ENCODE assay signal across 11 cellular contexts in the genomic region with DNA sequence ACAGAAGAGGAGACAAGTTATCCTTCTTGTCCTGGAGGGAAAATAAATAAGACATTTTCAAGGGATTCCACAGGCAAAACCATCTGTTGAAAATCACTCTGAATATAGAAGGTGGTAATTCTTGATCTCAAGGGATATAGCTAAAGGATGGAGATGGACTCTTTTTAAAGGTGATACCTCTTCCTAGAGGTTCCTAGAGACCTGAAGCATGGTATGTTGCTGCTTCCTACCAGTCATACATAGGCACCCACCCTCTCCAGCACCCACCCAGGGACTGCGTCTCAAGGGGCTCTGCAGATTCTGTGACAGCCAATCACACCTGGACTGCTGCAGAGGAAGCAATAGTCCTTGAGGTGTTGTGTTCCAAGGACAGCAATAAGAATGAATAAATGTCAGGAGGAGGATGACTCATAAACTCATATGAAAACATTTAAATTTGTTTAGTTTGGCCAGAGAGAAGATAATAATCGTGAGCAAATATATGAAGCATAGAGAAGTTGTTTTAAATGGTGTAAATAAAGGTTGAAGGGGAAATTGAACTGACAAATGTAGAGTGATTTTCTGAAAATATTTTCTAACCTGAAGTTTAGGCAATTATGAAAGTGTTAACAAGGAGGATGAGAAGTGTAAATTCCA.
A peak's percentile ranks its signal among the peaks of the same experiment; 100 is the strongest.
DNase-seq lines count a peak whose midpoint lies in the region; ATAC-seq, FAIRE-seq and TF ChIP-seq lines count a peak whose summit lies in the region.
"Had no signal": no experiment of that assay in that cellular context is flagged by ENCODE, and none has a peak within 500 bp of the region (broad histone marks: within the 10 kb centered on the region; RNA-seq: fewer than 3 reads in every experiment).

No MANE protein-coding gene starts in this region.

- DNase-seq in A172 (ENCODE audit: low spot score) (peak; percentile 49), H54 (ENCODE audit: insufficient read length, low spot score) (no peak), fibroblast of the aortic adventitia (ENCODE audit: low read depth) (peak; percentile 44), NCI-H187 treated with DMSO at 0.1 percent for 48 hours (lab: John Stamatoyannopoulos, UW) (no peak)
- DNase-seq in activated T-helper 1 cell treated with anti-CD3 and anti-CD28 coated beads, Interleukin-12 subunit alpha, Interleukin-12 subunit beta, Interleukin-2, Interleukin-4 antibody, amounts not matched to agents 30 ng/mL and 10 ng/mL and 1 ng/mL, durations not matched to agents 14 hours and 24 hours and 36 hours (ENCODE audit: low spot score) = no peak
- no peak for DNase-seq in stimulated activated CD4-positive, alpha-beta T cell treated with anti-CD3 and anti-CD28 coated beads, Interleukin-1b, Interleukin-23, amount 100 ng/mL, for 48 hours

- no peaks in the 10 kb centered on the region for H3K27me3 Mint-ChIP-seq in activated T-helper 1 cell treated with anti-CD3 and anti-CD28 coated beads, Interleukin-12 subunit alpha, Interleukin-12 subunit beta, Interleukin-2, Interleukin-4 antibody, amounts not matched to agents 30 ng/mL and 10 ng/mL and 1 ng/mL, durations not matched to agents 14 hours and 24 hours and 36 hours (ENCODE audit: insufficient read depth)

- FAIRE-seq in H54 (lab: Jason Lieb, UNC) = peak; percentile 83

- TF ChIP-seq POLR2A in H54 (IDR thresholded peaks at IDR 0.05; ENCODE audit: low read depth, low read length) = no peak

- ATAC-seq in HG03045 (IDR thresholded peaks at IDR 0.05; ENCODE audit: unreplicated experiment) = no peak
- ATAC-seq in HG03139 (IDR thresholded peaks at IDR 0.05; ENCODE audit: unreplicated experiment) = no peak

- peaks cover 13% of the 10 kb centered on the region for H3K36me3 Mint-ChIP-seq in activated T-helper 1 cell treated with anti-CD3 and anti-CD28 coated beads, Interleukin-12 subunit alpha, Interleukin-12 subunit beta, Interleukin-2, Interleukin-4 antibody, amounts not matched to agents 30 ng/mL and 10 ng/mL and 1 ng/mL, durations not matched to agents 14 hours and 24 hours and 36 hours (ENCODE audit: low read depth)

- H3K4me3 Mint-ChIP-seq in activated T-helper 1 cell treated with anti-CD3 and anti-CD28 coated beads, Interleukin-12 subunit alpha, Interleukin-12 subunit beta, Interleukin-2, Interleukin-4 antibody, amounts not matched to agents 30 ng/mL and 10 ng/mL and 1 ng/mL, durations not matched to agents 14 hours and 24 hours and 36 hours = no peak overlapping the region
- H3K4me3 Mint-ChIP-seq: activated naive CD4-positive, alpha-beta T cell treated with anti-CD3 and anti-CD28 coated beads, Interleukin-2, amount 50 U/mL, for 24 hours had no signal

- no peak for TF ChIP-seq CTCF in fibroblast of the aortic adventitia (IDR thresholded peaks at IDR 0.05; ENCODE audit: insufficient read depth, low read length)

- H3K27ac Mint-ChIP-seq in activated T-helper 1 cell treated with anti-CD3 and anti-CD28 coated beads, Interleukin-12 subunit alpha, Interleukin-12 subunit beta, Interleukin-2, Interleukin-4 antibody, amounts not matched to agents 30 ng/mL and 10 ng/mL and 1 ng/mL, durations not matched to agents 14 hours and 24 hours and 36 hours = peak overlapping the region; percentile 50
- H3K27ac Mint-ChIP-seq: activated naive CD4-positive, alpha-beta T cell treated with anti-CD3 and anti-CD28 coated beads, Interleukin-2, amount 50 U/mL, for 24 hours had no signal

- intact Hi-C loops in activated T-helper 1 cell treated with anti-CD3 and anti-CD28 coated beads, Interleukin-12 subunit alpha, Interleukin-12 subunit beta, Interleukin-2, Interleukin-4 antibody, amounts not matched to agents 30 ng/mL and 10 ng/mL and 1 ng/mL, durations not matched to agents 14 hours and 24 hours and 36 hours (cut with micrococcal nuclease) = loop anchor here (5.0 kb wide), 1 partner anchor 773 kb away; no protein-coding TSS in a partner anchor

- peaks cover 32% of the 10 kb centered on the region for H3K9me3 Mint-ChIP-seq in activated T-helper 1 cell treated with anti-CD3 and anti-CD28 coated beads, Interleukin-12 subunit alpha, Interleukin-12 subunit beta, Interleukin-2, Interleukin-4 antibody, amounts not matched to agents 30 ng/mL and 10 ng/mL and 1 ng/mL, durations not matched to agents 14 hours and 24 hours and 36 hours

- H3K4me3 ChIP-seq in fibroblast of the aortic adventitia (ENCODE audit: low read depth, low read length) = no peak overlapping the region
- H3K4me3 ChIP-seq: heart right ventricle, ovary had no signal

- H3K4me1 Mint-ChIP-seq in activated T-helper 1 cell treated with anti-CD3 and anti-CD28 coated beads, Interleukin-12 subunit alpha, Interleukin-12 subunit beta, Interleukin-2, Interleukin-4 antibody, amounts not matched to agents 30 ng/mL and 10 ng/mL and 1 ng/mL, durations not matched to agents 14 hours and 24 hours and 36 hours (ENCODE audit: low read depth) = peaks cover 30% of the 10 kb centered on the region

Comparison
In these comparisons a context has a peak if more than half of its experiments do, and no peak if none do; other contexts are left out.
1. DNase-seq: peak in A172 (single experiment) and fibroblast of the aortic adventitia (single experiment); none in H54 (single experiment), activated T-helper 1 cell treated with anti-CD3 and anti-CD28 coated beads, Interleukin-12 subunit alpha, Interleukin-12 subunit beta, Interleukin-2, Interleukin-4 antibody, amounts not matched to agents 30 ng/mL and 10 ng/mL and 1 ng/mL, durations not matched to agents 14 hours and 24 hours and 36 hours (single experiment), NCI-H187 treated with DMSO at 0.1 percent for 48 hours (single experiment) and stimulated activated CD4-positive, alpha-beta T cell treated with anti-CD3 and anti-CD28 coated beads, Interleukin-1b, Interleukin-23, amount 100 ng/mL, for 48 hours (single experiment).